Comparison of ENCODE assay signal across 22 cellular contexts in genomic region chr7:78002715-78003114, GRCh38.
A peak's percentile ranks its signal among the peaks of the same experiment; 100 is the strongest.
DNase-seq lines count a peak whose midpoint lies in the region; ATAC-seq and TF ChIP-seq lines count a peak whose summit lies in the region.
"Had no signal": no experiment of that assay in that cellular context is flagged by ENCODE, and none has a peak within 500 bp of the region (broad histone marks: within the 10 kb centered on the region; RNA-seq: fewer than 3 reads in every experiment).

No MANE protein-coding gene starts in this region.

- H3K36me3 Mint-ChIP-seq in T-helper 17 cell (ENCODE audit: low read depth): no peaks in the 10 kb centered on the region
- H3K36me3 Mint-ChIP-seq: CD4-positive, CD25-positive, alpha-beta regulatory T cell had no signal

- intact Hi-C loops in Panc1 (cut with micrococcal nuclease; ENCODE audit: unreplicated experiment): no loop called here

- no peaks in the 10 kb centered on the region for H3K4me1 Mint-ChIP-seq in T-helper 17 cell
- H3K4me1 Mint-ChIP-seq: CD4-positive, CD25-positive, alpha-beta regulatory T cell; CD8-positive, alpha-beta memory T cell; GM23338 had no signal

- no peaks in the 10 kb centered on the region for H3K27me3 Mint-ChIP-seq in T-helper 17 cell
- H3K27me3 Mint-ChIP-seq: CD4-positive, CD25-positive, alpha-beta regulatory T cell had no signal

- no peaks in the 10 kb centered on the region for H3K36me3 ChIP-seq in Panc1 (ENCODE audit: control insufficient read depth, insufficient read depth, low read length)
- H3K36me3 ChIP-seq: BE2C had no signal

- DNase-seq in Panc1 (ENCODE audit: low read depth, low spot score) (no peak), islet precursor cell (peak; percentile 15), T-helper 17 cell (no peak), HUDEP-2 (lab: John Stamatoyannopoulos, UW; ENCODE audit: unreplicated experiment in 76 of 76) (no peak)
- DNase-seq: ACHN; BE2C; C1 segment of cervical spinal cord; CD4-positive, CD25-positive, alpha-beta regulatory T cell; CD8-positive, alpha-beta memory T cell; COR-L47; DMS 273 treated with DMSO at 0.1 percent for 48 hours; DMS53; DND-41; EL; H7; HFFc6; KBM-7 had no signal

- CTCF ChIA-PET in Panc1 (lab: Charles Lee): no interaction called here

- H3K27ac ChIP-seq in Panc1 (ENCODE audit: low read length): no peak overlapping the region

- peak; percentile 68; the same call in 1 of the 2 replicates for ATAC-seq in Panc1
- no peak for ATAC-seq in T-helper 17 cell
- no peak for ATAC-seq in HG03025 (IDR thresholded peaks at IDR 0.05; ENCODE audit: low FRiP score, unreplicated experiment)
- ATAC-seq: GM12878, GM23338, HCT116 had no signal

- H3K4me1 ChIP-seq in Panc1 (ENCODE audit: control insufficient read depth, insufficient read depth, low read length): no peaks in the 10 kb centered on the region
- H3K4me1 ChIP-seq: BE2C had no signal

- no peak overlapping the region for H3K4me3 ChIP-seq in Panc1 (ENCODE audit: low read depth in 2 of 2, low read length in 2 of 2)
- H3K4me3 ChIP-seq: GM12878, GM23338 had no signal

- TF ChIP-seq EP300 in Ishikawa (IDR thresholded peaks at IDR 0.05; ENCODE audit: borderline replicate concordance): no peak

- H3K9me3 ChIP-seq in Panc1 (ENCODE audit: control insufficient read depth, insufficient read depth, low read depth, low read length): no peaks in the 10 kb centered on the region
- H3K9me3 ChIP-seq in T-helper 17 cell (ENCODE audit: control insufficient read depth, low read length, poor library complexity, severe bottlenecking): no peaks in the 10 kb centered on the region
- H3K9me3 ChIP-seq: BE2C had no signal

- in situ Hi-C loops in Panc1 (cut with HindIII; ENCODE audit: low pct_unique_long_range_greater_than_20kb, low sequenced_read_pairs): no loop called here

- no peak overlapping the region for H3K27ac Mint-ChIP-seq in T-helper 17 cell
- H3K27ac Mint-ChIP-seq: CD4-positive, CD25-positive, alpha-beta regulatory T cell; CD8-positive, alpha-beta memory T cell; GM23338; HFFc6 had no signal

- H3K27me3 ChIP-seq in Panc1 (ENCODE audit: control insufficient read depth, insufficient read depth, low read length): no peaks in the 10 kb centered on the region
- H3K27me3 ChIP-seq: BE2C had no signal

- no TSS peak for BruUV-seq in Panc1 (replicated peaks; lab: Mats Ljungman, UMichigan)

- no peak overlapping the region for H3K4me3 Mint-ChIP-seq in T-helper 17 cell
- H3K4me3 Mint-ChIP-seq: CD4-positive, CD25-positive, alpha-beta regulatory T cell; CD8-positive, alpha-beta memory T cell; GM23338; HFFc6 had no signal

- TF ChIP-seq RAD21 in Ishikawa (IDR thresholded peaks at IDR 0.05; ENCODE audit: low read depth): no peak

- TF ChIP-seq CTCF in Panc1 (IDR thresholded peaks at IDR 0.05): no peak

- POLR2A ChIA-PET in Panc1 (lab: Charles Lee): interaction anchor here (0.5 kb wide), 1 partner anchor 26 kb away, joined by 7 read pairs; no protein-coding TSS in a partner anchor

TF ChIP-seq in Ishikawa, 13 proteins besides CTCF, POLR2A, EP300 and RAD21:
- TF ChIP-seq USF1 (IDR thresholded peaks at IDR 0.05): peak; percentile 73
- no peak for TF ChIP-seq CREB1 (IDR thresholded peaks at IDR 0.05; ENCODE audit: low read depth)
- TF ChIP-seq MAX (IDR thresholded peaks at IDR 0.05): no peak
- no peak for TF ChIP-seq CEBPB (IDR thresholded peaks at IDR 0.05)
- TF ChIP-seq TCF12 (IDR thresholded peaks at IDR 0.05; ENCODE audit: low read depth): no peak
- no peak for TF ChIP-seq EGR1 (IDR thresholded peaks at IDR 0.05)
- TF ChIP-seq YY1 (IDR thresholded peaks at IDR 0.05; ENCODE audit: low read depth): no peak
